ENCODE assay signal across 7 cellular contexts in the genomic region with DNA sequence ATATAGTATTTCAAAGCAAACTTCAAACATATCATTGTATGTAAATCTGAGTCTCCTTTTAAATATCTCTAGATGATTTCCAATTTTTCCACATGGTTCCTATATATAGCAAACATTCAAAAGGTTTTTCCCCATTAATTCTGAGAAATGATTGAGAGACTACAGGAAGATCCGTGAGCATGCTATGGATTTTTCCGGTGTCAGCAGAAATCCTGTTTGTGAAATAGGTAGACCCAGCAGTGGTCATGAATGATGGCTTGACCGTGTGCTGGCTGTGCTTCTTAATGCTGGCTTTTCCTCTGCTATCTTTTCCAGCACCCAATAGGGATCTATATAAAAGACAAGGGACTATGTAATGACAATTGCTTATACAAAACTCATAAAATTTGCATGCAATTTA.
"Had no signal": no experiment of that assay in that cellular context is flagged by ENCODE, and none has a peak within 500 bp of the region (broad histone marks: within the 10 kb centered on the region; RNA-seq: fewer than 3 reads in every experiment).

No MANE protein-coding gene starts in this region.

- ATAC-seq: GM12878 had no signal

- FAIRE-seq: GM12878, GM12891, GM12892, GM18507, GM19239 had no signal

- DNase-seq: GDM1, GF-D8 had no signal

- H3K4me3 ChIP-seq: GM12878 had no signal
